ENCODE assay signal across 29 cellular contexts in genomic region chr1:185083818-185084217, GRCh38.
"Had no signal": no experiment of that assay in that cellular context is flagged by ENCODE, and none has a peak within 500 bp of the region (broad histone marks: within the 10 kb centered on the region; RNA-seq: fewer than 3 reads in every experiment).

No MANE protein-coding gene starts in this region.

- H2AFZ ChIP-seq: neural progenitor cell, parathyroid adenoma had no signal

- H3K4me2 ChIP-seq: neural progenitor cell had no signal

- H3K4me3 ChIP-seq: neural progenitor cell, ovary, psoas muscle, right lobe of liver, sigmoid colon, suprapubic skin, testis, tibial artery, transverse colon, upper lobe of left lung, vagina had no signal

- FAIRE-seq: small intestine, urothelium cell line had no signal

- H3K27ac Mint-ChIP-seq: nephron; neural progenitor cell; stimulated activated memory B cell treated with anti-CD40 and anti-IgM and Interleukin-4, amounts not matched to agents 10 μg/mL and 1 μg/mL and 100 μg/mL, for 72 hours; stimulated activated naive CD8-positive, alpha-beta T cell treated with anti-CD3 and anti-CD28 coated beads, Interleukin-15, amount 100 ng/mL, for 72 hours had no signal

- H3K27me3 ChIP-seq: neural progenitor cell, ovary, right lobe of liver, sigmoid colon, suprapubic skin, testis, tibial artery, transverse colon, upper lobe of left lung, vagina had no signal

- H3K36me3 ChIP-seq: ovary, right lobe of liver had no signal

- H3K9me3 ChIP-seq: ovary, psoas muscle, right lobe of liver, sigmoid colon, suprapubic skin, testis, tibial artery, transverse colon, upper lobe of left lung, vagina had no signal

- H3K27ac ChIP-seq: neural progenitor cell, ovary, parathyroid adenoma, psoas muscle, right lobe of liver, sigmoid colon, suprapubic skin, testis, tibial artery, transverse colon, upper lobe of left lung, vagina had no signal

- H3K4me1 ChIP-seq: neural progenitor cell, parathyroid adenoma, psoas muscle, right lobe of liver, sigmoid colon, suprapubic skin, testis, tibial artery, transverse colon, upper lobe of left lung had no signal

- H3K9me3 Mint-ChIP-seq: natural killer cell; stimulated activated memory B cell treated with anti-CD40 and anti-IgM and Interleukin-4, amounts not matched to agents 10 μg/mL and 1 μg/mL and 100 μg/mL, for 72 hours; stimulated activated naive CD8-positive, alpha-beta T cell treated with anti-CD3 and anti-CD28 coated beads, Interleukin-15, amount 100 ng/mL, for 72 hours had no signal

- ATAC-seq: naive thymus-derived CD4-positive, alpha-beta T cell; natural killer cell; psoas muscle; right cardiac atrium; right lobe of liver; stimulated activated memory B cell treated with anti-CD40 and anti-IgM and Interleukin-4, amounts not matched to agents 10 μg/mL and 1 μg/mL and 100 μg/mL, for 72 hours; stimulated activated naive CD8-positive, alpha-beta T cell treated with anti-CD3 and anti-CD28 coated beads, Interleukin-15, amount 100 ng/mL, for 72 hours had no signal

- H3K4me3 Mint-ChIP-seq: naive thymus-derived CD4-positive, alpha-beta T cell; natural killer cell; nephron; neural progenitor cell; stimulated activated memory B cell treated with anti-CD40 and anti-IgM and Interleukin-4, amounts not matched to agents 10 μg/mL and 1 μg/mL and 100 μg/mL, for 72 hours; stimulated activated naive CD8-positive, alpha-beta T cell treated with anti-CD3 and anti-CD28 coated beads, Interleukin-15, amount 100 ng/mL, for 72 hours had no signal

- H3K9ac ChIP-seq: neural progenitor cell, parathyroid adenoma had no signal

- DNase-seq: naive thymus-derived CD4-positive, alpha-beta T cell; natural killer cell; occipital lobe; ovary; posterior cingulate gyrus; psoas muscle; right cardiac atrium; right lobe of liver; sigmoid colon; small intestine; stimulated activated CD4-positive, alpha-beta T cell treated with anti-CD3 and anti-CD28 coated beads, Interleukin-15, amount 100 ng/mL, for 24 hours; stimulated activated CD4-positive, alpha-beta T cell treated with anti-CD3 and anti-CD28 coated beads, Interleukin-2, amount 100 ng/mL, for 24 hours; stimulated activated CD4-positive, alpha-beta T cell treated with anti-CD3 and anti-CD28 coated beads, Interleukin-2, amount 100 ng/mL, for 48 hours; stimulated activated CD4-positive, alpha-beta T cell treated with anti-CD3 and anti-CD28 coated beads, Interleukin-4, amount 100 ng/mL, for 24 hours; stimulated activated naive CD4-positive, alpha-beta T cell; stimulated activated naive CD8-positive, alpha-beta T cell treated with anti-CD3 and anti-CD28 coated beads, Interleukin-15, amount 100 ng/mL, for 72 hours; substantia nigra; testis; tibial artery; transverse colon; upper lobe of left lung had no signal

- H3K27me3 Mint-ChIP-seq: naive thymus-derived CD4-positive, alpha-beta T cell; progenitor cell of endocrine pancreas; stimulated activated memory B cell treated with anti-CD40 and anti-IgM and Interleukin-4, amounts not matched to agents 10 μg/mL and 1 μg/mL and 100 μg/mL, for 72 hours; stimulated activated naive CD8-positive, alpha-beta T cell treated with anti-CD3 and anti-CD28 coated beads, Interleukin-15, amount 100 ng/mL, for 72 hours had no signal

- H3K4me1 Mint-ChIP-seq: nephron, neural progenitor cell had no signal
